1 cellular context compared by ENCODE assay signal in the genomic region with DNA sequence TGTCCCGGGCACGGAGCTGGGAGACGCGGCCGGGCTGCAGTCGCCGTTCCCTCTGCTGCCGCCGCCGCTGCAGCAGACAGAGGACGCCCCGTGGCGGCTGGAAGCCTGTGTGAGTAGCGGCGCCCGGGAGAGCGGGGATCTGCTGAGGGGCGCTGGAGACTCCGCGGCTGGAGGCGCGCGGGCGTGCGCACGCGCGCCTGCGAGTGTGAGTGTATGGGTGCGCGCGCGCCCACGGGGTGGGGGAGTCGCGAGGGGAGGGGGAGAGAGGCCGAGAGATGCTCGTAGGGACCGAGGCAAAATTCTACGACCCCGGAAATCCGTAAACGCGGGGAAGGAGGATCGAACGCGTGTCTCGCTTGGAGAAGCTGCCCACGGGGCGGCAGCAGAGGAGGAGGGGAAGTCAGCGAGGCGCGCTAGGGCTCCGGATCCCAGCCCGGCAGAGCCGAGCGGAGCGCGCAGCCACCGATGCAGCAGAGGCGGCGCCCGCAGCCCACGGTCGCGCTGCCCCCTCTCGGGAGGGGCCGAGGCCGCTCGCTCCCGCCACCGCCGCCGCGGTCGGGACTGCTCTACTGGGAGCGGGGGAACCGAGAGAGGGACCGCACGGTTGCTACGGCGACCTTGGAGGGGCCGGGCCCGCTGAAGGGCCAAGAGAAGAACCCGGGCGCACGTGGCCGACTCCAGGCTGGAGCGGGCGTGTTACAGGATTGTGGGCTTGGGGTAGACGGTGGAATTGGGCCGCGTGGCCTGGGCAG.
A peak's percentile ranks its signal among the peaks of the same experiment; 100 is the strongest.
TF ChIP-seq lines count a peak whose summit lies in the region.

A gene (minus strand): TSS at position 207 of the 752 bp plus-strand sequence.

TF ChIP-seq in H1, 55 proteins besides CTCF, POLR2A, EP300 and RAD21:
- TF ChIP-seq, protein P1, sequence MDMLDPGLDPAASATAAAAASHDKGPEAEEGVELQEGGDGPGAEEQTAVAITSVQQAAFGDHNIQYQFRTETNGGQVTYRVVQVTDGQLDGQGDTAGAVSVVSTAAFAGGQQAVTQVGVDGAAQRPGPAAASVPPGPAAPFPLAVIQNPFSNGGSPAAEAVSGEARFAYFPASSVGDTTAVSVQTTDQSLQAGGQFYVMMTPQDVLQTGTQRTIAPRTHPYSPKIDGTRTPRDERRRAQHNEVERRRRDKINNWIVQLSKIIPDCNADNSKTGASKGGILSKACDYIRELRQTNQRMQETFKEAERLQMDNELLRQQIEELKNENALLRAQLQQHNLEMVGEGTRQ (IDR thresholded peaks at IDR 0.05; ENCODE audit: low read length), result no peak
- no peak for TF ChIP-seq CEBPB (IDR thresholded peaks at IDR 0.05; ENCODE audit: low read depth, low read length)
- no peak for TF ChIP-seq BCL11A (IDR thresholded peaks at IDR 0.05; ENCODE audit: low read depth in 2 of 2, low read length in 2 of 2)
- TF ChIP-seq GABPA (IDR thresholded peaks at IDR 0.05; ENCODE audit: borderline replicate concordance, insufficient read depth, low read length), result no peak
- TF ChIP-seq EZH2 (IDR thresholded peaks at IDR 0.05; ENCODE audit: low read depth, low read length, severe bottlenecking), result peak; percentile 3
- TF ChIP-seq NRF1 (IDR thresholded peaks at IDR 0.05; ENCODE audit: low read depth, low read length), result no peak
- TF ChIP-seq TCF12 (IDR thresholded peaks at IDR 0.05; ENCODE audit: low read depth, low read length), result no peak
- no peak for TF ChIP-seq SP1 (IDR thresholded peaks at IDR 0.05; ENCODE audit: low read depth, low read length)
- TF ChIP-seq CBX8 (IDR thresholded peaks at IDR 0.05; ENCODE audit: borderline replicate concordance, low read depth, low read length), result no peak
- TF ChIP-seq NANOG (IDR thresholded peaks at IDR 0.05; ENCODE audit: insufficient read depth, low read depth, low read length, poor library complexity, severe bottlenecking), result no peak
- TF ChIP-seq RBBP5 (IDR thresholded peaks at IDR 0.05; ENCODE audit: borderline replicate concordance, low read depth, low read length), result peak; percentile 30; the same call in 1 of the 2 replicates
- TF ChIP-seq, protein P2, sequence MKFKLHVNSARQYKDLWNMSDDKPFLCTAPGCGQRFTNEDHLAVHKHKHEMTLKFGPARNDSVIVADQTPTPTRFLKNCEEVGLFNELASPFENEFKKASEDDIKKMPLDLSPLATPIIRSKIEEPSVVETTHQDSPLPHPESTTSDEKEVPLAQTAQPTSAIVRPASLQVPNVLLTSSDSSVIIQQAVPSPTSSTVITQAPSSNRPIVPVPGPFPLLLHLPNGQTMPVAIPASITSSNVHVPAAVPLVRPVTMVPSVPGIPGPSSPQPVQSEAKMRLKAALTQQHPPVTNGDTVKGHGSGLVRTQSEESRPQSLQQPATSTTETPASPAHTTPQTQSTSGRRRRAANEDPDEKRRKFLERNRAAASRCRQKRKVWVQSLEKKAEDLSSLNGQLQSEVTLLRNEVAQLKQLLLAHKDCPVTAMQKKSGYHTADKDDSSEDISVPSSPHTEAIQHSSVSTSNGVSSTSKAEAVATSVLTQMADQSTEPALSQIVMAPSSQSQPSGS (IDR thresholded peaks at IDR 0.05; ENCODE audit: low read length), result no peak
- TF ChIP-seq, protein P3, sequence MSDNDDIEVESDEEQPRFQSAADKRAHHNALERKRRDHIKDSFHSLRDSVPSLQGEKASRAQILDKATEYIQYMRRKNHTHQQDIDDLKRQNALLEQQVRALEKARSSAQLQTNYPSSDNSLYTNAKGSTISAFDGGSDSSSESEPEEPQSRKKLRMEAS (IDR thresholded peaks at IDR 0.05), result peak; percentile 88
- TF ChIP-seq CHD1 (IDR thresholded peaks at IDR 0.05; ENCODE audit: low read depth, low read length), result no peak
- TF ChIP-seq SIN3A (conservative IDR thresholded peaks at IDR 0.05 in 1 of 2, IDR thresholded peaks at IDR 0.05 in 1 of 2; ENCODE audit: low read depth in 1 of 2, low read length in 2 of 2), result 0 out of 4 replicates have a peak, but pooled peaks of 1 of the 2 experiments have one; percentile 52
- TF ChIP-seq, protein P4, sequence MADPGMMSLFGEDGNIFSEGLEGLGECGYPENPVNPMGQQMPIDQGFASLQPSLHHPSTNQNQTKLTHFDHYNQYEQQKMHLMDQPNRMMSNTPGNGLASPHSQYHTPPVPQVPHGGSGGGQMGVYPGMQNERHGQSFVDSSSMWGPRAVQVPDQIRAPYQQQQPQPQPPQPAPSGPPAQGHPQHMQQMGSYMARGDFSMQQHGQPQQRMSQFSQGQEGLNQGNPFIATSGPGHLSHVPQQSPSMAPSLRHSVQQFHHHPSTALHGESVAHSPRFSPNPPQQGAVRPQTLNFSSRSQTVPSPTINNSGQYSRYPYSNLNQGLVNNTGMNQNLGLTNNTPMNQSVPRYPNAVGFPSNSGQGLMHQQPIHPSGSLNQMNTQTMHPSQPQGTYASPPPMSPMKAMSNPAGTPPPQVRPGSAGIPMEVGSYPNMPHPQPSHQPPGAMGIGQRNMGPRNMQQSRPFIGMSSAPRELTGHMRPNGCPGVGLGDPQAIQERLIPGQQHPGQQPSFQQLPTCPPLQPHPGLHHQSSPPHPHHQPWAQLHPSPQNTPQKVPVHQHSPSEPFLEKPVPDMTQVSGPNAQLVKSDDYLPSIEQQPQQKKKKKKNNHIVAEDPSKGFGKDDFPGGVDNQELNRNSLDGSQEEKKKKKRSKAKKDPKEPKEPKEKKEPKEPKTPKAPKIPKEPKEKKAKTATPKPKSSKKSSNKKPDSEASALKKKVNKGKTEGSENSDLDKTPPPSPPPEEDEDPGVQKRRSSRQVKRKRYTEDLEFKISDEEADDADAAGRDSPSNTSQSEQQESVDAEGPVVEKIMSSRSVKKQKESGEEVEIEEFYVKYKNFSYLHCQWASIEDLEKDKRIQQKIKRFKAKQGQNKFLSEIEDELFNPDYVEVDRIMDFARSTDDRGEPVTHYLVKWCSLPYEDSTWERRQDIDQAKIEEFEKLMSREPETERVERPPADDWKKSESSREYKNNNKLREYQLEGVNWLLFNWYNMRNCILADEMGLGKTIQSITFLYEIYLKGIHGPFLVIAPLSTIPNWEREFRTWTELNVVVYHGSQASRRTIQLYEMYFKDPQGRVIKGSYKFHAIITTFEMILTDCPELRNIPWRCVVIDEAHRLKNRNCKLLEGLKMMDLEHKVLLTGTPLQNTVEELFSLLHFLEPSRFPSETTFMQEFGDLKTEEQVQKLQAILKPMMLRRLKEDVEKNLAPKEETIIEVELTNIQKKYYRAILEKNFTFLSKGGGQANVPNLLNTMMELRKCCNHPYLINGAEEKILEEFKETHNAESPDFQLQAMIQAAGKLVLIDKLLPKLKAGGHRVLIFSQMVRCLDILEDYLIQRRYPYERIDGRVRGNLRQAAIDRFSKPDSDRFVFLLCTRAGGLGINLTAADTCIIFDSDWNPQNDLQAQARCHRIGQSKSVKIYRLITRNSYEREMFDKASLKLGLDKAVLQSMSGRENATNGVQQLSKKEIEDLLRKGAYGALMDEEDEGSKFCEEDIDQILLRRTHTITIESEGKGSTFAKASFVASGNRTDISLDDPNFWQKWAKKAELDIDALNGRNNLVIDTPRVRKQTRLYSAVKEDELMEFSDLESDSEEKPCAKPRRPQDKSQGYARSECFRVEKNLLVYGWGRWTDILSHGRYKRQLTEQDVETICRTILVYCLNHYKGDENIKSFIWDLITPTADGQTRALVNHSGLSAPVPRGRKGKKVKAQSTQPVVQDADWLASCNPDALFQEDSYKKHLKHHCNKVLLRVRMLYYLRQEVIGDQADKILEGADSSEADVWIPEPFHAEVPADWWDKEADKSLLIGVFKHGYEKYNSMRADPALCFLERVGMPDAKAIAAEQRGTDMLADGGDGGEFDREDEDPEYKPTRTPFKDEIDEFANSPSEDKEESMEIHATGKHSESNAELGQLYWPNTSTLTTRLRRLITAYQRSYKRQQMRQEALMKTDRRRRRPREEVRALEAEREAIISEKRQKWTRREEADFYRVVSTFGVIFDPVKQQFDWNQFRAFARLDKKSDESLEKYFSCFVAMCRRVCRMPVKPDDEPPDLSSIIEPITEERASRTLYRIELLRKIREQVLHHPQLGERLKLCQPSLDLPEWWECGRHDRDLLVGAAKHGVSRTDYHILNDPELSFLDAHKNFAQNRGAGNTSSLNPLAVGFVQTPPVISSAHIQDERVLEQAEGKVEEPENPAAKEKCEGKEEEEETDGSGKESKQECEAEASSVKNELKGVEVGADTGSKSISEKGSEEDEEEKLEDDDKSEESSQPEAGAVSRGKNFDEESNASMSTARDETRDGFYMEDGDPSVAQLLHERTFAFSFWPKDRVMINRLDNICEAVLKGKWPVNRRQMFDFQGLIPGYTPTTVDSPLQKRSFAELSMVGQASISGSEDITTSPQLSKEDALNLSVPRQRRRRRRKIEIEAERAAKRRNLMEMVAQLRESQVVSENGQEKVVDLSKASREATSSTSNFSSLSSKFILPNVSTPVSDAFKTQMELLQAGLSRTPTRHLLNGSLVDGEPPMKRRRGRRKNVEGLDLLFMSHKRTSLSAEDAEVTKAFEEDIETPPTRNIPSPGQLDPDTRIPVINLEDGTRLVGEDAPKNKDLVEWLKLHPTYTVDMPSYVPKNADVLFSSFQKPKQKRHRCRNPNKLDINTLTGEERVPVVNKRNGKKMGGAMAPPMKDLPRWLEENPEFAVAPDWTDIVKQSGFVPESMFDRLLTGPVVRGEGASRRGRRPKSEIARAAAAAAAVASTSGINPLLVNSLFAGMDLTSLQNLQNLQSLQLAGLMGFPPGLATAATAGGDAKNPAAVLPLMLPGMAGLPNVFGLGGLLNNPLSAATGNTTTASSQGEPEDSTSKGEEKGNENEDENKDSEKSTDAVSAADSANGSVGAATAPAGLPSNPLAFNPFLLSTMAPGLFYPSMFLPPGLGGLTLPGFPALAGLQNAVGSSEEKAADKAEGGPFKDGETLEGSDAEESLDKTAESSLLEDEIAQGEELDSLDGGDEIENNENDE (IDR thresholded peaks at IDR 0.05; ENCODE audit: insufficient replicate concordance, low read length), result no peak
- no peak for TF ChIP-seq SIX5 (IDR thresholded peaks at IDR 0.05; ENCODE audit: low read depth, low read length)
- TF ChIP-seq, protein P5, sequence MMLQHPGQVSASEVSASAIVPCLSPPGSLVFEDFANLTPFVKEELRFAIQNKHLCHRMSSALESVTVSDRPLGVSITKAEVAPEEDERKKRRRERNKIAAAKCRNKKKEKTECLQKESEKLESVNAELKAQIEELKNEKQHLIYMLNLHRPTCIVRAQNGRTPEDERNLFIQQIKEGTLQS (IDR thresholded peaks at IDR 0.05; ENCODE audit: insufficient read depth, low read depth, low read length), result no peak
- no peak for TF ChIP-seq SP4 (IDR thresholded peaks at IDR 0.05; ENCODE audit: low read length)
- TF ChIP-seq TAF7 (optimal IDR thresholded peaks at IDR 0.05; ENCODE audit: borderline replicate concordance, low read depth, low read length), result no peak
- 0 out of 4 replicates have a peak, but pooled peaks of 1 of the 2 experiments have one; percentile 29 for TF ChIP-seq HDAC2 (IDR thresholded peaks at IDR 0.05; ENCODE audit: borderline replicate concordance in 1 of 2, low read depth in 2 of 2, low read length in 2 of 2)
- peak; percentile 35 for TF ChIP-seq PHF8 (conservative IDR thresholded peaks at IDR 0.05; ENCODE audit: low read depth, low read length)
- no peak for TF ChIP-seq RXRA (IDR thresholded peaks at IDR 0.05; ENCODE audit: insufficient read depth, low read depth, low read length)
- TF ChIP-seq, protein P6, sequence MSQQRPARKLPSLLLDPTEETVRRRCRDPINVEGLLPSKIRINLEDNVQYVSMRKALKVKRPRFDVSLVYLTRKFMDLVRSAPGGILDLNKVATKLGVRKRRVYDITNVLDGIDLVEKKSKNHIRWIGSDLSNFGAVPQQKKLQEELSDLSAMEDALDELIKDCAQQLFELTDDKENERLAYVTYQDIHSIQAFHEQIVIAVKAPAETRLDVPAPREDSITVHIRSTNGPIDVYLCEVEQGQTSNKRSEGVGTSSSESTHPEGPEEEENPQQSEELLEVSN (IDR thresholded peaks at IDR 0.05), result peak; percentile 57
- TF ChIP-seq KDM4A (IDR thresholded peaks at IDR 0.05; ENCODE audit: low read depth, low read length, severe bottlenecking), result peak; percentile 80
- no peak for TF ChIP-seq JUN (IDR thresholded peaks at IDR 0.05; ENCODE audit: low read depth, low read length)
- no peak for TF ChIP-seq SP2 (IDR thresholded peaks at IDR 0.05; ENCODE audit: low read length)
- TF ChIP-seq YY1 (IDR thresholded peaks at IDR 0.05; ENCODE audit: low read depth, low read length), result no peak
- TF ChIP-seq CTBP2 (IDR thresholded peaks at IDR 0.05; ENCODE audit: borderline replicate concordance, insufficient read depth, insufficient read length, low read length), result no peak
- no peak for TF ChIP-seq FOSL1 (IDR thresholded peaks at IDR 0.05; ENCODE audit: insufficient read depth, low read depth, low read length)
TF ChIP-seq in H1: peak in this region for 8.
